19 cellular contexts compared by ENCODE assay signal in genomic region chr15:42582569-42583235, GRCh38. TPM values are rescaled to one million over a fixed set of nuclear protein-coding genes. Genes with fewer than 3 reads are reported as not detected.
A peak's percentile ranks its signal among the peaks of the same experiment; 100 is the strongest.
DNase-seq lines count a peak whose midpoint lies in the region; ATAC-seq and TF ChIP-seq lines count a peak whose summit lies in the region.
"Had no signal": no experiment of that assay in that cellular context is flagged by ENCODE, and none has a peak within 500 bp of the region (broad histone marks: within the 10 kb centered on the region; RNA-seq: fewer than 3 reads in every experiment).

No MANE protein-coding gene starts in this region.

- intact Hi-C loops in tibial artery (cut with DNase I; ENCODE audit: low total_unique reads) = no loop called here

- H3K36me3 ChIP-seq in muscle layer of colon (ENCODE audit: insufficient read depth, low read length) (peaks cover 7% of the 10 kb centered on the region), tibial artery (peaks cover 0 to 5% (median 4%) of the 10 kb centered on the region in 3 donors)
- H3K36me3 ChIP-seq: thyroid gland had no signal

- DNase-seq in NCI-H1092 treated with DMSO at 0.1 percent for 48 hours (lab: John Stamatoyannopoulos, UW) (peak; percentile 28), NCI-H1092 (lab: John Stamatoyannopoulos, UW) (no peak), tibial artery (no peak), foreskin fibroblast (no peak), foreskin keratinocyte (no peak)
- DNase-seq: activated CD4-positive, alpha-beta T cell treated with anti-CD3 and anti-CD28 coated beads, Interleukin-2, amount 10 ng/mL, durations not matched to agents 7 days and 5 days; activated T-cell treated with anti-CD3 and anti-CD28 coated beads, Interleukin-2, amount 50 U/mL, for 24 hours; HFFc6; NCI-H2029; NCI-H82; occipital lobe; T1000; thyroid gland had no signal

- H3K27ac ChIP-seq in cingulate gyrus (ENCODE audit: low read depth, low read length) (peak overlapping the region; percentile 74), muscle layer of colon (ENCODE audit: low read depth, low read length) (peak overlapping the region; percentile 86), tibial artery (peak overlapping the region; percentile 74 to 79), foreskin keratinocyte (no peak overlapping the region)
- H3K27ac ChIP-seq: 22Rv1, C4-2B, thyroid gland had no signal

- H3K27me3 ChIP-seq in muscle layer of colon (ENCODE audit: control insufficient read depth in 1 of 2, insufficient read depth in 2 of 2, low read length in 2 of 2) = no peaks in the 10 kb centered on the region
- no peaks in the 10 kb centered on the region for H3K27me3 ChIP-seq in tibial artery
- H3K27me3 ChIP-seq in foreskin keratinocyte = peaks cover 2% of the 10 kb centered on the region
- H3K27me3 ChIP-seq: thyroid gland had no signal

- H3K4me1 ChIP-seq in muscle layer of colon (ENCODE audit: insufficient read depth, low read length) (peaks cover 58% of the 10 kb centered on the region), tibial artery (peaks cover 0 to 79% (median 28%) of the 10 kb centered on the region in 4 donors), foreskin keratinocyte (no peaks in the 10 kb centered on the region)

- no peak for TF ChIP-seq CTCF in tibial artery (IDR thresholded peaks at IDR 0.05)
- no peak for TF ChIP-seq CTCF in foreskin fibroblast (IDR thresholded peaks at IDR 0.05; ENCODE audit: low read depth, low read length)
- no peak for TF ChIP-seq CTCF in foreskin keratinocyte (conservative IDR thresholded peaks at IDR 0.05)

- peak overlapping the region; percentile 46 to 54 for H3K4me3 ChIP-seq in muscle layer of colon (ENCODE audit: low read depth in 1 of 2, low read length in 2 of 2)
- H3K4me3 ChIP-seq in tibial artery = peak overlapping the region; percentile 27 to 42
- no peak overlapping the region for H3K4me3 ChIP-seq in foreskin fibroblast (ENCODE audit: low read depth in 1 of 2, low read length in 2 of 2)
- H3K4me3 ChIP-seq: lung, thyroid gland had no signal

- H3K9ac ChIP-seq in muscle layer of colon (ENCODE audit: low read length) = peak overlapping the region; percentile 35

- ATAC-seq in GM21423 (IDR thresholded peaks at IDR 0.05; ENCODE audit: unreplicated experiment) = no peak
- no peak for ATAC-seq in foreskin keratinocyte

- H3K9me3 ChIP-seq in muscle layer of colon (ENCODE audit: low read length) (no peaks in the 10 kb centered on the region), tibial artery (no peaks in the 10 kb centered on the region)
- H3K9me3 ChIP-seq: thyroid gland had no signal

RNA-seq across cellular contexts. Expression of gene STARD9, which starts 7.3 kb away (rescaled TPM):
- 2.2 TPM in 2 replicates for total RNA-seq in foreskin keratinocyte
- polyA plus RNA-seq in foreskin keratinocyte = 0.35 and 0.56 TPM in 2 replicates

RNA-seq across cellular contexts. Expression of gene HAUS2, which starts 34.1 kb away (rescaled TPM):
- total RNA-seq in foreskin keratinocyte = 31.7 and 36.5 TPM in 2 replicates
- polyA plus RNA-seq in foreskin keratinocyte = 18.1 and 23.5 TPM in 2 replicates

RNA-seq across cellular contexts. Expression of gene LRRC57, which starts 34.1 kb away (rescaled TPM):
- 18.5 and 20.0 TPM in 2 replicates for total RNA-seq in foreskin keratinocyte
- 7.6 and 8.4 TPM in 2 replicates for polyA plus RNA-seq in foreskin keratinocyte

Comparison
In these comparisons a context has a peak if more than half of its experiments do, and no peak if none do; other contexts are left out.
1. H3K4me3 ChIP-seq: peak in muscle layer of colon (2 of 2) and tibial artery (2 of 2); none in foreskin fibroblast (0 of 2).